ENCODE assay signal across 9 cellular contexts in genomic region chr12:68334136-68334535, GRCh38. TPM values are rescaled to one million over a fixed set of nuclear protein-coding genes. Genes with fewer than 3 reads are reported as not detected.
DNase-seq lines count a peak whose midpoint lies in the region; ATAC-seq lines count a peak whose summit lies in the region.
"Had no signal": no experiment of that assay in that cellular context is flagged by ENCODE, and none has a peak within 500 bp of the region (broad histone marks: within the 10 kb centered on the region; RNA-seq: fewer than 3 reads in every experiment).

No MANE protein-coding gene starts in this region.

- ATAC-seq in HG03432 (IDR thresholded peaks at IDR 0.05; ENCODE audit: unreplicated experiment) (peak; percentile 18), HG02981 (IDR thresholded peaks at IDR 0.05; ENCODE audit: unreplicated experiment) (no peak), HG02642 (IDR thresholded peaks at IDR 0.05; ENCODE audit: poor library complexity, unreplicated experiment) (no peak)

- H3K9me3 Mint-ChIP-seq in CD8-positive, alpha-beta memory T cell, result no peaks in the 10 kb centered on the region

- no peaks in the 10 kb centered on the region for H3K9me3 ChIP-seq in CD8-positive, alpha-beta memory T cell (ENCODE audit: low read length)

- POLR2A ChIA-PET in CD8-positive, alpha-beta memory T cell (lab: Charles Lee), result no interaction called here

- peaks cover 0 to 14% (median 3%) of the 10 kb centered on the region in 3 donors for H3K36me3 Mint-ChIP-seq in CD8-positive, alpha-beta memory T cell

- H3K4me3 ChIP-seq in CD8-positive, alpha-beta memory T cell (ENCODE audit: low read length), result no peak overlapping the region
- H3K4me3 ChIP-seq: lung had no signal

- peak overlapping the region in 3 of 7 donors; percentile 26 to 42 (median 39) for H3K4me3 Mint-ChIP-seq in CD8-positive, alpha-beta memory T cell

- peaks cover 26% of the 10 kb centered on the region for H3K4me1 ChIP-seq in CD8-positive, alpha-beta memory T cell (ENCODE audit: insufficient read depth, low read length)

- H3K27me3 ChIP-seq in CD8-positive, alpha-beta memory T cell (ENCODE audit: insufficient read depth, low read length, poor library complexity, severe bottlenecking), result peaks cover 3% of the 10 kb centered on the region

- H3K27ac ChIP-seq in CD8-positive, alpha-beta memory T cell (ENCODE audit: low read depth, low read length), result no peak overlapping the region

- H3K36me3 ChIP-seq in CD8-positive, alpha-beta memory T cell (ENCODE audit: insufficient read depth, low read length), result no peaks in the 10 kb centered on the region

- peaks cover 0 to 17% of the 10 kb centered on the region in 2 donors for H3K27me3 Mint-ChIP-seq in CD8-positive, alpha-beta memory T cell

- CTCF ChIA-PET in CD8-positive, alpha-beta memory T cell (lab: Charles Lee), result interaction anchor here (1.5 kb wide), 1 partner anchor 18 kb away, joined by 3 read pairs; no protein-coding TSS in a partner anchor

- DNase-seq in CD8-positive, alpha-beta memory T cell, result peak in 1 of 5 donors; percentile 13
- DNase-seq in UCSD-AML1 (lab: John Stamatoyannopoulos, UW; ENCODE audit: unreplicated experiment) (peak; percentile 66), medulla oblongata (ENCODE audit: extremely low spot score) (peak; percentile 20), NCI-H1105 treated with DMSO at 0.1 percent for 48 hours (lab: John Stamatoyannopoulos, UW) (no peak), amniotic stem cell (lab: John Stamatoyannopoulos, UW) (no peak)

- peaks cover 34 to 41% (median 35%) of the 10 kb centered on the region in 3 donors for H3K4me1 Mint-ChIP-seq in CD8-positive, alpha-beta memory T cell

- peak overlapping the region in 5 of 8 donors; percentile 5 to 55 (median 32) for H3K27ac Mint-ChIP-seq in CD8-positive, alpha-beta memory T cell

RNA-seq across cellular contexts. Expression of gene MDM1, which starts 2.0 kb away (rescaled TPM):
- total RNA-seq in CD8-positive, alpha-beta memory T cell, result 10 to 100 TPM; 23.6 to 25.3 TPM
- 15.7 TPM for polyA plus RNA-seq in CD8-positive, alpha-beta memory T cell

Comparison
In these comparisons a context has a peak if more than half of its experiments do, and no peak if none do; other contexts are left out.
1. DNase-seq: peak in UCSD-AML1 (single experiment) and medulla oblongata (single experiment); none in NCI-H1105 treated with DMSO at 0.1 percent for 48 hours (single experiment) and amniotic stem cell (single experiment).